7 cellular contexts compared by ENCODE assay signal in genomic region chr3:71064288-71064975, GRCh38.
A peak's percentile ranks its signal among the peaks of the same experiment; 100 is the strongest.
DNase-seq lines count a peak whose midpoint lies in the region; ATAC-seq and TF ChIP-seq lines count a peak whose summit lies in the region.

No MANE protein-coding gene starts in this region.

- H3K4me3 Mint-ChIP-seq in activated naive CD8-positive, alpha-beta T cell treated with anti-CD3 and anti-CD28 coated beads, Interleukin-2, amount 10 ng/mL, durations not matched to agents 7 days and 5 days = no peak overlapping the region
- H3K4me3 Mint-ChIP-seq in progenitor cell of endocrine pancreas (ENCODE audit: low read depth) = no peak overlapping the region

- no peaks in the 10 kb centered on the region for H3K27me3 Mint-ChIP-seq in activated naive CD8-positive, alpha-beta T cell treated with anti-CD3 and anti-CD28 coated beads, Interleukin-2, amount 10 ng/mL, durations not matched to agents 7 days and 5 days
- no peaks in the 10 kb centered on the region for H3K27me3 Mint-ChIP-seq in progenitor cell of endocrine pancreas

- no peaks in the 10 kb centered on the region for H3K9me3 Mint-ChIP-seq in activated naive CD8-positive, alpha-beta T cell treated with anti-CD3 and anti-CD28 coated beads, Interleukin-2, amount 10 ng/mL, durations not matched to agents 7 days and 5 days
- H3K9me3 Mint-ChIP-seq in progenitor cell of endocrine pancreas (ENCODE audit: low read depth) = no peaks in the 10 kb centered on the region

- H3K9me3 ChIP-seq in SJSA1 (replicated peaks) = no peaks in the 10 kb centered on the region

- H3K27me3 ChIP-seq in SJSA1 (replicated peaks) = no peaks in the 10 kb centered on the region

- H3K36me3 ChIP-seq in SJSA1 = no peaks in the 10 kb centered on the region

- peak; percentile 45 to 72 for DNase-seq in SJSA1 (ENCODE audit: low read depth in 1 of 2, low spot score in 2 of 2)
- DNase-seq in activated naive CD8-positive, alpha-beta T cell treated with anti-CD3 and anti-CD28 coated beads, Interleukin-2, amount 10 ng/mL, durations not matched to agents 7 days and 5 days = peak; percentile 84
- no peak for DNase-seq in left cardiac atrium
- DNase-seq in progenitor cell of endocrine pancreas (ENCODE audit: low spot score, unreplicated experiment) = peak; percentile 46
- no peak for DNase-seq in COR-L47 (lab: John Stamatoyannopoulos, UW)

- POLR2A ChIA-PET in activated naive CD8-positive, alpha-beta T cell treated with anti-CD3 and anti-CD28 coated beads, Interleukin-2, amount 10 ng/mL, durations not matched to agents 7 days and 5 days (lab: Charles Lee) = interaction anchor here (0.9 to 6.7 kb wide), 11 partner anchors 23 to 518 kb away, joined by 3 to 45 read pairs (median 7); partner anchors contain the start of gene FOXP1

- H3K27ac ChIP-seq in SJSA1 = peak overlapping the region; percentile 66

- peak overlapping the region; percentile 61 for H3K4me3 ChIP-seq in SJSA1

- no peak overlapping the region for H3K27ac Mint-ChIP-seq in activated naive CD8-positive, alpha-beta T cell treated with anti-CD3 and anti-CD28 coated beads, Interleukin-2, amount 10 ng/mL, durations not matched to agents 7 days and 5 days
- H3K27ac Mint-ChIP-seq in progenitor cell of endocrine pancreas = no peak overlapping the region

- peak; percentile 58 for ATAC-seq in GM18517 (IDR thresholded peaks at IDR 0.05; ENCODE audit: unreplicated experiment)
- peak; percentile 31 for ATAC-seq in HG02981 (IDR thresholded peaks at IDR 0.05; ENCODE audit: unreplicated experiment)
- peak; percentile 46 for ATAC-seq in activated naive CD8-positive, alpha-beta T cell treated with anti-CD3 and anti-CD28 coated beads, Interleukin-2, amount 10 ng/mL, durations not matched to agents 7 days and 5 days (ENCODE audit: low read depth)
- ATAC-seq in left cardiac atrium = peak; percentile 60 to 62

- peaks cover 35% of the 10 kb centered on the region for H3K4me1 ChIP-seq in SJSA1 (replicated peaks)

- intact Hi-C loops in left cardiac atrium (cut with DNase I) = loop anchor here in 1 of 2 donors (5.0 to 10.0 kb wide), 4 partner anchors 63 to 520 kb away; partner anchors contain the start of gene FOXP1

- peaks cover 49% of the 10 kb centered on the region for H3K4me1 Mint-ChIP-seq in activated naive CD8-positive, alpha-beta T cell treated with anti-CD3 and anti-CD28 coated beads, Interleukin-2, amount 10 ng/mL, durations not matched to agents 7 days and 5 days
- H3K4me1 Mint-ChIP-seq in progenitor cell of endocrine pancreas (ENCODE audit: low read depth) = peaks cover 49% of the 10 kb centered on the region

- peak; percentile 29 for TF ChIP-seq CTCF in progenitor cell of endocrine pancreas (IDR thresholded peaks at IDR 0.05; ENCODE audit: unreplicated experiment)

- H3K36me3 Mint-ChIP-seq in activated naive CD8-positive, alpha-beta T cell treated with anti-CD3 and anti-CD28 coated beads, Interleukin-2, amount 10 ng/mL, durations not matched to agents 7 days and 5 days = no peaks in the 10 kb centered on the region
- no peaks in the 10 kb centered on the region for H3K36me3 Mint-ChIP-seq in progenitor cell of endocrine pancreas (ENCODE audit: insufficient read depth)

Comparison
In these comparisons a context has a peak if more than half of its experiments do, and no peak if none do; other contexts are left out.
1. DNase-seq: peak in SJSA1 (2 of 2), activated naive CD8-positive, alpha-beta T cell treated with anti-CD3 and anti-CD28 coated beads, Interleukin-2, amount 10 ng/mL, durations not matched to agents 7 days and 5 days (single experiment) and progenitor cell of endocrine pancreas (single experiment); none in left cardiac atrium (single experiment) and COR-L47 (single experiment).
2. Peak in every context shown above with its lines, with median percentiles within 50 percentile points of each other: ATAC-seq.